Comparison of ENCODE assay signal across 17 cellular contexts in the genomic region with DNA sequence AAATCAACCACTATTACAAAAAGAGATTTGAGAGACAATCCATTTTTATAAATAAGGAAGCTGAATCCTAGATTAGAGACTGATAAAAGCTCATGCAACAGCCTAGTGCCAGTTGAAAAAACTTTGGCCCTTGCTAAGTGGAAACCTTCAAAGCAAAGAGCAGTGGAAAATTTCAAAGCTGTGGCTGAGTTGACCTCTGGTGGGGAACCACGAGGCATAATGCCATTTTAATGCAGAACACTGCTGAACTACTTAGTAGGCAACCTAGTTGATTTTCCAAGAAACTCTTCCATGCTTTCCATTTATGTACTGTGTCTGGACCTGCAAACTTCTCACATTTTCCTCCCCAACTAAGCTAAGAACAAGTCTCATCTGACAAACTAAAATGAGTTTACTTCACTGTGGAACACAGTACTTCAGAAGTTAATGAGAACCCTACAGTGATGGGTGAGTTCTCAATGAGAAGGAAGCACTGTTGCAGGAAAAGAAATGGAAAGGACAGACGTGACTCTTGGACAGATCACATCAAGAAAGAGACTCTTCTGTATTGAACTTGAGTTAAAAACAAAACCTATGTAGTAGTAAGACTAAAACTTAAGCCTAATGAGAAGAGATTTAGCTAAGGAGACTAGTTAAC. TPM values are rescaled to one million over a fixed set of nuclear protein-coding genes. Genes with fewer than 3 reads are reported as not detected.
DNase-seq lines count a peak whose midpoint lies in the region; ATAC-seq, FAIRE-seq and TF ChIP-seq lines count a peak whose summit lies in the region.
"Had no signal": no experiment of that assay in that cellular context is flagged by ENCODE, and none has a peak within 500 bp of the region (broad histone marks: within the 10 kb centered on the region; RNA-seq: fewer than 3 reads in every experiment).

No MANE protein-coding gene starts in this region.

- H3K4me3 Mint-ChIP-seq in activated CD4-positive, alpha-beta T cell treated with anti-CD3 and anti-CD28 coated beads for 36 hours: no peak overlapping the region
- H3K4me3 Mint-ChIP-seq in T-helper 17 cell: no peak overlapping the region
- H3K4me3 Mint-ChIP-seq in neural progenitor cell: no peak overlapping the region
- H3K4me3 Mint-ChIP-seq in CD4-positive, alpha-beta T cell: no peak overlapping the region
- H3K4me3 Mint-ChIP-seq: CD8-positive, alpha-beta memory T cell had no signal

- CTCF ChIA-PET in activated CD4-positive, alpha-beta T cell treated with anti-CD3 and anti-CD28 coated beads for 36 hours (lab: Charles Lee): interaction anchor here (0.5 to 2.9 kb wide), 6 partner anchors 24 to 1584 kb away, joined by 3 to 12 read pairs (median 3); no protein-coding TSS in a partner anchor
- CTCF ChIA-PET in GM12878 (lab: Yijun Ruan, JAX): interaction anchor here (1.1 to 3.4 kb wide), 4 partner anchors 17 to 130 kb away, joined by 4 to 33 read pairs (median 6); no protein-coding TSS in a partner anchor
- CTCF ChIA-PET in CD4-positive, alpha-beta T cell (lab: Charles Lee): interaction anchor here (1.8 kb wide), 1 partner anchor 53 kb away, joined by 4 read pairs; no protein-coding TSS in a partner anchor

- H3K36me3 Mint-ChIP-seq in activated CD4-positive, alpha-beta T cell treated with anti-CD3 and anti-CD28 coated beads for 36 hours (ENCODE audit: low read depth): peaks cover 69% of the 10 kb centered on the region
- H3K36me3 Mint-ChIP-seq in T-helper 17 cell (ENCODE audit: low read depth): peaks cover 12% of the 10 kb centered on the region
- peaks cover 41% of the 10 kb centered on the region for H3K36me3 Mint-ChIP-seq in neural progenitor cell
- H3K36me3 Mint-ChIP-seq in CD4-positive, alpha-beta T cell (ENCODE audit: low read depth): peaks cover 87% of the 10 kb centered on the region

- H3K27me3 ChIP-seq in GM12878 (replicated peaks in 1 of 2; ENCODE audit: control insufficient read depth in 2 of 2, insufficient read depth in 2 of 2, low read length in 1 of 2): no peaks in the 10 kb centered on the region
- no peaks in the 10 kb centered on the region for H3K27me3 ChIP-seq in neural progenitor cell
- no peaks in the 10 kb centered on the region for H3K27me3 ChIP-seq in CD4-positive, alpha-beta T cell (ENCODE audit: control insufficient read depth, insufficient read depth, low read length)
- H3K27me3 ChIP-seq: stomach had no signal

- no TSS peak for BruUV-seq in GM12878 (replicated peaks; lab: Mats Ljungman, UMichigan)

- H3K36me3 ChIP-seq in GM12878 (ENCODE audit: control insufficient read depth in 2 of 2, insufficient read depth in 2 of 2, low read length in 1 of 2) (peaks cover 20 to 47% of the 10 kb centered on the region in 2 experiments), neural progenitor cell (peaks cover 13% of the 10 kb centered on the region)

- RAD21 ChIA-PET in GM12878 (lab: Charles Lee; ENCODE audit: unreplicated experiment): interaction anchor here (0.7 to 1.5 kb wide), 2 partner anchors 61 to 129 kb away, joined by 3 to 7 read pairs; no protein-coding TSS in a partner anchor

- no peaks in the 10 kb centered on the region for H3K4me1 ChIP-seq in GM12878 (ENCODE audit: control insufficient read depth, insufficient read depth, low read length)
- no peaks in the 10 kb centered on the region for H3K4me1 ChIP-seq in neural progenitor cell
- H3K4me1 ChIP-seq: HAP-1 had no signal

- no peaks in the 10 kb centered on the region for H3K27me3 Mint-ChIP-seq in activated CD4-positive, alpha-beta T cell treated with anti-CD3 and anti-CD28 coated beads for 36 hours
- H3K27me3 Mint-ChIP-seq in T-helper 17 cell: no peaks in the 10 kb centered on the region
- no peaks in the 10 kb centered on the region for H3K27me3 Mint-ChIP-seq in neural progenitor cell (ENCODE audit: insufficient read depth, low read depth)
- H3K27me3 Mint-ChIP-seq in CD4-positive, alpha-beta T cell: no peaks in the 10 kb centered on the region
- H3K27me3 Mint-ChIP-seq: CD8-positive, alpha-beta memory T cell had no signal

- no peak for TF ChIP-seq RAD21 in GM12878 (IDR thresholded peaks at IDR 0.05; ENCODE audit: insufficient read depth, low read depth, low read length)

- 23% methylated on average over 2 of the region's 2 CpGs for WGBS in GM12878 (ENCODE audit: insufficient coverage, insufficient replicate concordance, low lambda C conversion rate, missing lambda C conversion rate)

- TF ChIP-seq EP300 in GM12878 (IDR thresholded peaks at IDR 0.05; ENCODE audit: borderline replicate concordance in 1 of 2, control insufficient read depth in 1 of 2, low read depth in 2 of 2, low read length in 2 of 2): no peak

- peaks cover 53% of the 10 kb centered on the region for H3F3A ChIP-seq in neural progenitor cell (ENCODE audit: low read depth)

- intact Hi-C loops in activated CD4-positive, alpha-beta T cell treated with anti-CD3 and anti-CD28 coated beads for 36 hours (cut with DNase I, micrococcal nuclease): loop anchor here (5.0 kb wide), 2 partner anchors 131 to 626 kb away; a partner anchor contains a TSS
- intact Hi-C loops in GM12878 (cut with micrococcal nuclease; ENCODE audit: unreplicated experiment): no loop called here
- intact Hi-C loops in CD4-positive, alpha-beta T cell (cut with DNase I, micrococcal nuclease): loop anchor here (1.0 to 10.0 kb wide), 4 partner anchors 129 to 631 kb away; a partner anchor contains a TSS

- H3K9me3 Mint-ChIP-seq in activated CD4-positive, alpha-beta T cell treated with anti-CD3 and anti-CD28 coated beads for 36 hours (ENCODE audit: low read depth): no peaks in the 10 kb centered on the region
- H3K9me3 Mint-ChIP-seq in neural progenitor cell: no peaks in the 10 kb centered on the region
- H3K9me3 Mint-ChIP-seq in CD4-positive, alpha-beta T cell: no peaks in the 10 kb centered on the region
- H3K9me3 Mint-ChIP-seq: CD8-positive, alpha-beta memory T cell had no signal

- SMC1A ChIA-PET in GM12878 (lab: Charles Lee; ENCODE audit: uncharacterized antibody, unreplicated experiment): interaction anchor here (0.5 to 1.4 kb wide), 3 partner anchors 110 to 262 kb away, joined by 3 to 6 read pairs (median 3); no protein-coding TSS in a partner anchor

- no peak overlapping the region for H3K27ac ChIP-seq in GM12878 (ENCODE audit: control insufficient read depth, insufficient read depth)
- H3K27ac ChIP-seq in neural progenitor cell: peak overlapping the region; percentile 1
- H3K27ac ChIP-seq in CD4-positive, alpha-beta T cell (ENCODE audit: low read depth, low read length): no peak overlapping the region
- H3K27ac ChIP-seq: stomach had no signal

- POLR2A ChIA-PET in activated CD4-positive, alpha-beta T cell treated with anti-CD3 and anti-CD28 coated beads for 36 hours (lab: Charles Lee): interaction anchor here (0.6 kb wide), 1 partner anchor 65 kb away, joined by 3 read pairs; no protein-coding TSS in a partner anchor
- POLR2A ChIA-PET in GM12878 (lab: Charles Lee): no interaction called here
- POLR2A ChIA-PET in CD4-positive, alpha-beta T cell (lab: Charles Lee): no interaction called here

- H3K9ac ChIP-seq in GM12878 (ENCODE audit: control insufficient read depth, insufficient read depth, low read length) (no peak overlapping the region), neural progenitor cell (no peak overlapping the region)

- H3K9me3 ChIP-seq in T-helper 17 cell (ENCODE audit: control insufficient read depth, low read length, poor library complexity, severe bottlenecking): no peaks in the 10 kb centered on the region
- no peaks in the 10 kb centered on the region for H3K9me3 ChIP-seq in GM12878 (replicated peaks; ENCODE audit: control insufficient read depth, insufficient read depth, low read length)
- no peaks in the 10 kb centered on the region for H3K9me3 ChIP-seq in neural progenitor cell (ENCODE audit: low read depth)
- H3K9me3 ChIP-seq in CD4-positive, alpha-beta T cell (ENCODE audit: control insufficient read depth, low read length): no peaks in the 10 kb centered on the region
- H3K9me3 ChIP-seq: HAP-1, stomach had no signal

- H3K27ac Mint-ChIP-seq in activated CD4-positive, alpha-beta T cell treated with anti-CD3 and anti-CD28 coated beads for 36 hours: peak overlapping the region; percentile 27
- H3K27ac Mint-ChIP-seq in T-helper 17 cell: peak overlapping the region; percentile 67
- H3K27ac Mint-ChIP-seq in neural progenitor cell: no peak overlapping the region
- H3K27ac Mint-ChIP-seq in CD4-positive, alpha-beta T cell: no peak overlapping the region

- no peak overlapping the region for H3K4me3 ChIP-seq in GM12878
- H3K4me3 ChIP-seq in neural progenitor cell: no peak overlapping the region
- H3K4me3 ChIP-seq: HAP-1, stomach had no signal

- no peak for DNase-seq in activated CD4-positive, alpha-beta T cell treated with anti-CD3 and anti-CD28 coated beads for 36 hours
- DNase-seq in activated CD4-positive, alpha-beta T cell treated with anti-CD3 and anti-CD28 coated beads for 48 hours: no peak
- DNase-seq in T-helper 17 cell (no peak), GM12878 (ENCODE audit: low read depth, low spot score) (no peak), neural progenitor cell (ENCODE audit: low spot score) (no peak), NCI-H2029 treated with DMSO at 0.1 percent for 48 hours (lab: John Stamatoyannopoulos, UW) (no peak)
- DNase-seq in CD4-positive, alpha-beta T cell: no peak
- DNase-seq: CD8-positive, alpha-beta memory T cell; effector CD8-positive, alpha-beta T cell; EL; MV-4-11; posterior cingulate gyrus; RPMI8226; small intestine; stomach had no signal

- ATAC-seq in activated CD4-positive, alpha-beta T cell treated with anti-CD3 and anti-CD28 coated beads for 36 hours: no peak
- ATAC-seq in T-helper 17 cell (no peak), GM12878 (no peak), HG03342 (IDR thresholded peaks at IDR 0.05; ENCODE audit: unreplicated experiment) (no peak)
- ATAC-seq in CD4-positive, alpha-beta T cell (ENCODE audit: poor library complexity): no peak

- H3K79me2 ChIP-seq in GM12878 (ENCODE audit: control insufficient read depth, insufficient read depth, low read length) (no peaks in the 10 kb centered on the region), neural progenitor cell (ENCODE audit: low read depth) (peaks cover 20% of the 10 kb centered on the region)

- peak; percentile 7 for FAIRE-seq in GM12878 (lab: Jason Lieb, UNC)
- FAIRE-seq: small intestine had no signal

- TF ChIP-seq POLR2A in GM12878 (IDR thresholded peaks at IDR 0.05; ENCODE audit: low read depth, low read length): no peak

- in situ Hi-C loops in GM12878 (cut with MboI): no loop called here

- H3K4me2 ChIP-seq in GM12878 (ENCODE audit: control insufficient read depth, insufficient read depth) (no peak overlapping the region), neural progenitor cell (no peak overlapping the region)

- no peak overlapping the region for H2AFZ ChIP-seq in GM12878 (ENCODE audit: control insufficient read depth, low read depth, low read length)
- no peak overlapping the region for H2AFZ ChIP-seq in neural progenitor cell (replicated peaks)

- H4K20me1 ChIP-seq in GM12878 (ENCODE audit: control insufficient read depth, insufficient read depth) (peaks cover 4% of the 10 kb centered on the region; the same call in 1 of the 2 replicates), neural progenitor cell (ENCODE audit: low read depth) (peaks cover 21% of the 10 kb centered on the region)

- peaks cover 9% of the 10 kb centered on the region for H3K4me1 Mint-ChIP-seq in activated CD4-positive, alpha-beta T cell treated with anti-CD3 and anti-CD28 coated beads for 36 hours
- H3K4me1 Mint-ChIP-seq in T-helper 17 cell (peaks cover 9% of the 10 kb centered on the region), neural progenitor cell (no peaks in the 10 kb centered on the region)
- H3K4me1 Mint-ChIP-seq in CD4-positive, alpha-beta T cell (ENCODE audit: low read depth): peaks cover 4% of the 10 kb centered on the region

- no peak for TF ChIP-seq CTCF in GM12878 (IDR thresholded peaks at IDR 0.05 in 2 of 3, conservative IDR thresholded peaks at IDR 0.05 in 1 of 3; ENCODE audit: control insufficient read depth in 2 of 3, extremely low read depth in 1 of 3, insufficient read depth in 1 of 3, low read depth in 3 of 3, low read length in 3 of 3)
- no peak for TF ChIP-seq CTCF in neural progenitor cell (IDR thresholded peaks at IDR 0.05)
- TF ChIP-seq CTCF in CD4-positive, alpha-beta T cell (IDR thresholded peaks at IDR 0.05): no peak

RNA-seq across cellular contexts. Expression of a gene that starts 19.5 kb away (rescaled TPM):
- under 1 TPM; 0.11 to 0.23 TPM for total RNA-seq in activated CD4-positive, alpha-beta T cell treated with anti-CD3 and anti-CD28 coated beads for 36 hours
- not detected for total RNA-seq in T-helper 17 cell
- 0.88 and 1.3 TPM in 2 replicates for total RNA-seq in GM12878 (2013; cell fraction: nucleolus; rRNA removed)
- 0.05 TPM in 1 of 2 replicates, not detected in the other for total RNA-seq in GM12878 (2014; rRNA removed)
- total RNA-seq in GM12878 (2014; rRNA removed; fragmentation: Illumina TruSeq; extraction: Trizol): not detected in 2 replicates
- not detected in 2 replicates for total RNA-seq in GM12878 (2021)
- polyA plus RNA-seq in GM12878 (2011; ENCODE audit: low read depth): not detected
- not detected in 2 replicates for polyA plus RNA-seq in GM12878 (2011; rRNA removed)
- polyA plus RNA-seq in GM12878 (2011; cell fraction: cytosol; rRNA removed): not detected in 2 replicates
- not detected in 2 replicates for polyA plus RNA-seq in GM12878 (2011; cell fraction: nucleus; rRNA removed)
- 0.11 and 0.13 TPM in 2 replicates for polyA plus RNA-seq in GM12878 (2012)
- polyA plus RNA-seq in GM12878 (2014; fragmentation: Illumina TruSeq; extraction: Trizol): 0.03 TPM in 1 of 2 replicates, not detected in the other
- polyA plus RNA-seq in GM12878 (2014; fragmentation: Nextera tagmentation; extraction: Ambion mirVana): not detected
- polyA plus RNA-seq in GM12878 (2014; rRNA removed): 0.05 TPM in 1 of 2 replicates, not detected in the other
- polyA plus RNA-seq in GM12878 (2016; fragmentation: Nextera tagmentation; extraction: Ambion mirVana): not detected
- not detected in 2 replicates for polyA minus RNA-seq in GM12878 (2011; rRNA and poly(A)+ RNA removed)
- not detected in 2 replicates for polyA minus RNA-seq in GM12878 (2011; cell fraction: cytosol; rRNA and poly(A)+ RNA removed)
- not detected in 2 replicates for polyA minus RNA-seq in GM12878 (2011; cell fraction: nucleus; rRNA and poly(A)+ RNA removed)
- total RNA-seq in neural progenitor cell (ENCODE audit: low replicate concordance): 1.1 and 5.8 TPM in 2 replicates
- total RNA-seq in CD4-positive, alpha-beta T cell: not detected
- polyA plus RNA-seq: CD8-positive, alpha-beta memory T cell had no signal

Comparison
In these comparisons a context has a peak if more than half of its experiments do, and no peak if none do; other contexts are left out.
1. H3K27ac Mint-ChIP-seq: peak in activated CD4-positive, alpha-beta T cell treated with anti-CD3 and anti-CD28 coated beads for 36 hours (single experiment) and T-helper 17 cell (single experiment); none in neural progenitor cell (single experiment) and CD4-positive, alpha-beta T cell (single experiment).